Comparison of ENCODE assay signal across 19 cellular contexts in genomic region chr7:149226840-149227494, GRCh38.
"Had no signal": no experiment of that assay in that cellular context is flagged by ENCODE, and none has a peak within 500 bp of the region (broad histone marks: within the 10 kb centered on the region; RNA-seq: fewer than 3 reads in every experiment).

No MANE protein-coding gene starts in this region.

- H3K27ac Mint-ChIP-seq: activated naive CD4-positive, alpha-beta T cell treated with anti-CD3 and anti-CD28 coated beads, Interleukin-2, amount 10 ng/mL, durations not matched to agents 7 days and 5 days; dendritic cell treated with granulocyte-macrophage colony-stimulating factor and Interleukin-4, amounts not matched to agents 40 ng/mL and 50 ng/mL, for 4 days; stimulated activated naive CD8-positive, alpha-beta T cell treated with anti-CD3 and anti-CD28 coated beads, Interleukin-15, Interleukin-2, amounts not matched to agents 100 ng/mL and 50 ng/mL, for 24 hours had no signal

- H3K4me1 Mint-ChIP-seq: activated naive CD4-positive, alpha-beta T cell treated with anti-CD3 and anti-CD28 coated beads, Interleukin-2, amount 10 ng/mL, durations not matched to agents 7 days and 5 days; brain; central memory CD8-positive, alpha-beta T cell; endodermal cell; nephron progenitor cell had no signal

- ATAC-seq: esophagus mucosa, upper lobe of right lung had no signal

- H3K9me3 Mint-ChIP-seq: activated naive CD4-positive, alpha-beta T cell treated with anti-CD3 and anti-CD28 coated beads, Interleukin-2, amount 10 ng/mL, durations not matched to agents 7 days and 5 days; central memory CD8-positive, alpha-beta T cell; dendritic cell treated with granulocyte-macrophage colony-stimulating factor and Interleukin-4, amounts not matched to agents 40 ng/mL and 50 ng/mL, for 4 days; endodermal cell; nephron progenitor cell; stimulated activated naive CD8-positive, alpha-beta T cell treated with anti-CD3 and anti-CD28 coated beads, Interleukin-15, Interleukin-2, amounts not matched to agents 100 ng/mL and 50 ng/mL, for 24 hours had no signal

- H3K4me1 ChIP-seq: prostate gland, upper lobe of right lung had no signal

- H3K27ac ChIP-seq: foreskin keratinocyte, prostate gland, upper lobe of right lung, WERI-Rb-1 had no signal

- H3K4me3 ChIP-seq: prostate gland, upper lobe of right lung had no signal

- DNase-seq: activated CD4-positive, alpha-beta T cell treated with anti-CD3 and anti-CD28 coated beads for 4 hours; activated naive CD4-positive, alpha-beta T cell treated with anti-CD3 and anti-CD28 coated beads, Interleukin-2, amount 10 ng/mL, durations not matched to agents 7 days and 5 days; amniotic stem cell; endodermal cell; foreskin keratinocyte; head of caudate nucleus; mesendoderm; nephron progenitor cell; stimulated activated CD4-positive, alpha-beta T cell treated with anti-CD3 and anti-CD28 coated beads, Interleukin-4, amount 100 ng/mL, for 1 hour; stimulated activated CD8-positive, alpha-beta memory T cell treated with anti-CD3 and anti-CD28 coated beads, Interleukin-4, amount 100 ng/mL, for 48 hours; T-helper 1 cell; upper lobe of right lung; WERI-Rb-1 had no signal

- H3K27me3 Mint-ChIP-seq: stimulated activated naive CD8-positive, alpha-beta T cell treated with anti-CD3 and anti-CD28 coated beads, Interleukin-15, Interleukin-2, amounts not matched to agents 100 ng/mL and 50 ng/mL, for 24 hours had no signal

- H3K27me3 ChIP-seq: foreskin keratinocyte, upper lobe of right lung had no signal

- H3K4me3 Mint-ChIP-seq: activated naive CD4-positive, alpha-beta T cell treated with anti-CD3 and anti-CD28 coated beads, Interleukin-2, amount 10 ng/mL, durations not matched to agents 7 days and 5 days; brain; central memory CD8-positive, alpha-beta T cell; dendritic cell treated with granulocyte-macrophage colony-stimulating factor and Interleukin-4, amounts not matched to agents 40 ng/mL and 50 ng/mL, for 4 days; endodermal cell; nephron progenitor cell; stimulated activated naive CD8-positive, alpha-beta T cell treated with anti-CD3 and anti-CD28 coated beads, Interleukin-15, Interleukin-2, amounts not matched to agents 100 ng/mL and 50 ng/mL, for 24 hours had no signal

- H3K36me3 ChIP-seq: prostate gland had no signal

- H3K9me3 ChIP-seq: prostate gland, upper lobe of right lung had no signal
